Comparison of ENCODE assay signal across 12 cellular contexts in the genomic region with DNA sequence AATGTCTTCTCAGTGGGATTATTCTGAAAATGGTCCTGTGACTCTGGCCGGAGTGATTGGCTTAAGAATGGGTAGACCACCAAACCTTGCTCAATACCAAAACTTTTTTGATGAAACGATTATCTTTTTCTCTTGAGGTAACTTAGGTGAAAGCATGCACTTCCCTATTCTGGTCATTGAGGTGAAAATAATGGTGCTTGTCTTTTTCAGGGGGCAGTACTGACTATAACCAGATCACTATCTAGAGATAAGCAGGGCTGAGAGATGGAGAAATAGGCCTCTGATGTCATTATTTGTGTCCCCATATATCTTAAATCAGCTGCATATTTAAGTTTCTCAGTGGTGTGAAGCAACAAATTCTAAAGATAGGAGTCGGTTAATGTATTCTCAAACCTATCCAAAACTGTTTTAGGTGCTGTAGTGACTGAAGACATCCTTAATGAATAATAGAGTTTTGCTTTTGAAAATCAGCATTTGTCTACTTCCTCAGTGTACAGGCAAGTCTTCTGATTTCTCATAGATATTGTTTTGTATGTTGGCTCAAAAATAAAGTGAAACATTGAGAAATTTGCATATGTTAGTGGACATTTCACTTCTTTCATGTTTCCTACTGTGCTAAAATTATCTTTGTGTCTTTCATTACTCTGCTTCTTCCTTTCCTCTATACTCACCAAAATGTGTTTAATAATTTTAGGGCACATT.
DNase-seq lines count a peak whose midpoint lies in the region; ATAC-seq, FAIRE-seq and TF ChIP-seq lines count a peak whose summit lies in the region.
"Had no signal": no experiment of that assay in that cellular context is flagged by ENCODE, and none has a peak within 500 bp of the region (broad histone marks: within the 10 kb centered on the region; RNA-seq: fewer than 3 reads in every experiment).

No MANE protein-coding gene starts in this region.

- H3K4me3 ChIP-seq in H1 (ENCODE audit: extremely low read depth in 1 of 4, insufficient read depth in 2 of 4, low read depth in 3 of 4, low read length in 4 of 4) = no peak overlapping the region

- no peak overlapping the region for H3K4ac ChIP-seq in H1 (replicated peaks; ENCODE audit: insufficient read length, low read depth, low read length)

- POLR2A ChIA-PET in H1 (lab: Charles Lee; ENCODE audit: partially characterized antibody) = interaction anchor here (0.6 kb wide), 1 partner anchor 21 kb away, joined by 3 read pairs; no protein-coding TSS in a partner anchor

- no peak overlapping the region for H3K14ac ChIP-seq in H1 (ENCODE audit: insufficient read length)

- no peaks in the 10 kb centered on the region for H3K79me2 ChIP-seq in H1 (ENCODE audit: control insufficient read depth in 1 of 2, insufficient read depth in 2 of 2, low read length in 2 of 2)

- no peaks in the 10 kb centered on the region for H3K4me1 ChIP-seq in H1 (replicated peaks in 1 of 4; ENCODE audit: control insufficient read depth in 3 of 4, insufficient read depth in 4 of 4, low read length in 3 of 4)
- H3K4me1 ChIP-seq: Caco-2 had no signal

- H3K79me1 ChIP-seq in H1 (ENCODE audit: low read depth, low read length) = no peaks in the 10 kb centered on the region

- H2AK5ac ChIP-seq in H1 (ENCODE audit: low read depth, low read length) = no peak overlapping the region

- 0 out of 2 replicates have a peak overlapping the region, but pooled peaks have one; percentile 2 for H2AFZ ChIP-seq in H1 (ENCODE audit: low read length)

- 89% methylated on average over 3 of the region's 3 CpGs; no CpG with 5 or more reads in 1 of the 2 experiments for WGBS in H1 (ENCODE audit: extremely low coverage in 1 of 2, insufficient coverage in 1 of 2, insufficient read length in 1 of 2, insufficient replicate concordance in 2 of 2, low coverage in 1 of 2, low lambda C conversion rate in 2 of 2, missing lambda C conversion rate in 1 of 2), 2 experiments

- no peak for FAIRE-seq in H1 (lab: Jason Lieb, UNC)

- H4K5ac ChIP-seq in H1 (ENCODE audit: insufficient read length, low read depth, low read length) = no peak overlapping the region

- no peak overlapping the region for H4K8ac ChIP-seq in H1 (ENCODE audit: extremely low read depth, insufficient read depth, low read length)

- H3K18ac ChIP-seq in H1 (ENCODE audit: extremely low read depth, low read length) = no peak overlapping the region

- CTCF ChIA-PET in H1 (lab: Charles Lee; ENCODE audit: partially characterized antibody) = no interaction called here

- no peak overlapping the region for H2BK20ac ChIP-seq in H1 (ENCODE audit: low read length)

- no peaks in the 10 kb centered on the region for H3K9me3 ChIP-seq in H1 (ENCODE audit: insufficient read depth in 2 of 2, low read depth in 1 of 2, low read length in 1 of 2)
- H3K9me3 ChIP-seq: Caco-2 had no signal

- TF ChIP-seq CTCF in H1 (IDR thresholded peaks at IDR 0.05; ENCODE audit: control extremely low read depth in 1 of 3, insufficient read depth in 1 of 3, low read depth in 1 of 3, low read length in 3 of 3) = no peak

- peak; percentile 94 for ATAC-seq in GM18873 (IDR thresholded peaks at IDR 0.05; ENCODE audit: low FRiP score, unreplicated experiment)
- peak; percentile 97 for ATAC-seq in GM21619 (IDR thresholded peaks at IDR 0.05; ENCODE audit: unreplicated experiment)
- peak; percentile 85 for ATAC-seq in HG03103 (IDR thresholded peaks at IDR 0.05; ENCODE audit: low read depth, unreplicated experiment)

- H3K4me2 ChIP-seq in H1 (ENCODE audit: insufficient read depth in 1 of 2, low read depth in 2 of 2, low read length in 2 of 2) = no peak overlapping the region

- no peak for TF ChIP-seq EP300 in H1 (IDR thresholded peaks at IDR 0.05; ENCODE audit: borderline replicate concordance in 1 of 2, low read depth in 2 of 2, low read length in 2 of 2)

- H3K23ac ChIP-seq in H1 (ENCODE audit: insufficient read length) = no peak overlapping the region

- no peak overlapping the region for H2BK15ac ChIP-seq in H1 (ENCODE audit: low read length)

- no peak for TF ChIP-seq RAD21 in H1 (IDR thresholded peaks at IDR 0.05 in 1 of 2, conservative IDR thresholded peaks at IDR 0.05 in 1 of 2; ENCODE audit: low read depth in 2 of 2, low read length in 2 of 2)

- H3K23me2 ChIP-seq in H1 (ENCODE audit: low read depth, low read length) = no peaks in the 10 kb centered on the region

- TF ChIP-seq POLR2A in H1 (IDR thresholded peaks at IDR 0.05; ENCODE audit: control extremely low read depth in 1 of 2, low read depth in 2 of 2, low read length in 2 of 2) = no peak

- no peak overlapping the region for H3K27ac ChIP-seq in H1 (ENCODE audit: low read depth, low read length)
- H3K27ac ChIP-seq: RWPE1, WERI-Rb-1 had no signal

- no peaks in the 10 kb centered on the region for H4K20me1 ChIP-seq in H1 (replicated peaks in 1 of 2; ENCODE audit: control insufficient read depth in 1 of 2, insufficient read depth in 2 of 2, low read length in 2 of 2)

- H3K56ac ChIP-seq in H1 (replicated peaks; ENCODE audit: insufficient read length, low read depth, low read length) = no peak overlapping the region

- no peak overlapping the region for H4K91ac ChIP-seq in H1 (replicated peaks; ENCODE audit: insufficient read length, low read length)

- DNase-seq in H1 (ENCODE audit: low read depth in 1 of 2, low spot score in 2 of 2) (no peak), hippocampal formation (lab: John Stamatoyannopoulos, UW) (no peak), glomerular visceral epithelial cell (ENCODE audit: extremely low spot score) (no peak), NCI-H1092 (lab: John Stamatoyannopoulos, UW) (no peak), SK-N-DZ (ENCODE audit: low spot score) (no peak)
- DNase-seq: Caco-2, kidney glomerular epithelial cell, WERI-Rb-1 had no signal

- H3K36me3 ChIP-seq in H1 (ENCODE audit: control insufficient read depth in 2 of 4, insufficient read depth in 4 of 4, low read length in 3 of 4) = no peaks in the 10 kb centered on the region
- H3K36me3 ChIP-seq: WERI-Rb-1 had no signal

- no peak overlapping the region for H2BK5ac ChIP-seq in H1 (ENCODE audit: low read depth, low read length)

- no peak overlapping the region for H2BK120ac ChIP-seq in H1 (replicated peaks; ENCODE audit: low read depth, low read length)

- H3K9ac ChIP-seq in H1 (replicated peaks in 1 of 4; ENCODE audit: extremely low read depth in 1 of 4, low read depth in 3 of 4, low read length in 3 of 4) = no peak overlapping the region

- H3K27me3 ChIP-seq in H1 (replicated peaks in 1 of 4; ENCODE audit: control insufficient read depth in 3 of 4, extremely low read depth in 1 of 4, insufficient read depth in 3 of 4, low read length in 3 of 4) = no peaks in the 10 kb centered on the region

- H2BK12ac ChIP-seq in H1 (ENCODE audit: low read depth, low read length) = no peak overlapping the region

TF ChIP-seq in H1, 55 proteins besides CTCF, POLR2A, EP300 and RAD21:
- TF ChIP-seq BRCA1 (IDR thresholded peaks at IDR 0.05; ENCODE audit: low read depth, low read length) = no peak
- TF ChIP-seq SP2 (IDR thresholded peaks at IDR 0.05; ENCODE audit: low read length) = no peak
- TF ChIP-seq, protein P1, sequence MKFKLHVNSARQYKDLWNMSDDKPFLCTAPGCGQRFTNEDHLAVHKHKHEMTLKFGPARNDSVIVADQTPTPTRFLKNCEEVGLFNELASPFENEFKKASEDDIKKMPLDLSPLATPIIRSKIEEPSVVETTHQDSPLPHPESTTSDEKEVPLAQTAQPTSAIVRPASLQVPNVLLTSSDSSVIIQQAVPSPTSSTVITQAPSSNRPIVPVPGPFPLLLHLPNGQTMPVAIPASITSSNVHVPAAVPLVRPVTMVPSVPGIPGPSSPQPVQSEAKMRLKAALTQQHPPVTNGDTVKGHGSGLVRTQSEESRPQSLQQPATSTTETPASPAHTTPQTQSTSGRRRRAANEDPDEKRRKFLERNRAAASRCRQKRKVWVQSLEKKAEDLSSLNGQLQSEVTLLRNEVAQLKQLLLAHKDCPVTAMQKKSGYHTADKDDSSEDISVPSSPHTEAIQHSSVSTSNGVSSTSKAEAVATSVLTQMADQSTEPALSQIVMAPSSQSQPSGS (IDR thresholded peaks at IDR 0.05; ENCODE audit: low read length) = no peak
- no peak for TF ChIP-seq NRF1 (IDR thresholded peaks at IDR 0.05; ENCODE audit: low read depth, low read length)
- no peak for TF ChIP-seq POU5F1 (IDR thresholded peaks at IDR 0.05; ENCODE audit: low read depth, low read length)
- TF ChIP-seq TAF1 (IDR thresholded peaks at IDR 0.05; ENCODE audit: low read depth, low read length) = no peak
- TF ChIP-seq, protein P2, sequence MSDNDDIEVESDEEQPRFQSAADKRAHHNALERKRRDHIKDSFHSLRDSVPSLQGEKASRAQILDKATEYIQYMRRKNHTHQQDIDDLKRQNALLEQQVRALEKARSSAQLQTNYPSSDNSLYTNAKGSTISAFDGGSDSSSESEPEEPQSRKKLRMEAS (IDR thresholded peaks at IDR 0.05) = no peak
- TF ChIP-seq CREB1 (IDR thresholded peaks at IDR 0.05) = no peak
- no peak for TF ChIP-seq FOSL1 (IDR thresholded peaks at IDR 0.05; ENCODE audit: insufficient read depth, low read depth, low read length)
- TF ChIP-seq JUND (IDR thresholded peaks at IDR 0.05; ENCODE audit: low read length) = no peak
- TF ChIP-seq HDAC2 (IDR thresholded peaks at IDR 0.05; ENCODE audit: borderline replicate concordance in 1 of 2, low read depth in 2 of 2, low read length in 2 of 2) = no peak
- no peak for TF ChIP-seq CHD1 (IDR thresholded peaks at IDR 0.05; ENCODE audit: low read depth, low read length)
- no peak for TF ChIP-seq SIX5 (IDR thresholded peaks at IDR 0.05; ENCODE audit: low read depth, low read length)
- TF ChIP-seq BCL11A (IDR thresholded peaks at IDR 0.05; ENCODE audit: low read depth in 2 of 2, low read length in 2 of 2) = no peak
- TF ChIP-seq TBP (IDR thresholded peaks at IDR 0.05; ENCODE audit: low read depth, low read length) = no peak
